19 cellular contexts compared by ENCODE assay signal in the genomic region with DNA sequence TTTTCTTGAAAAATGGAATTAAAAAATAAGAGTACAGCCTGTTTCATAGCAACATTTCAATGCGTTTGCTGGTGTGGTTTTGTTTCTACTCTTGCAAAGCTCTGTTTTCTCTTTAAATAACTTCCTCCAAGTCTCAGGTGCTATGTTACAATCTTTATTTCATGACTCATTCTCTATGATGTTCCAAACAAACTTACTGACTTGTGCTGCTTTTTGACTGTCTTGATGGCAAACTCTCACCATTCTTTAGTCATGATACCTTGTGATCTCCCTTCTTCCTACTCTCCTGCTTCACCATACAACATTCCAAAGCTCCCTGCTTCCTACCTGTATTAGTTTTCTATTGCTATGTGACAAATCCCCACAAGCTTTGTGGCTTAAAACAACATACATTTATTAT.
DNase-seq lines count a peak whose midpoint lies in the region; FAIRE-seq and TF ChIP-seq lines count a peak whose summit lies in the region.
"Had no signal": no experiment of that assay in that cellular context is flagged by ENCODE, and none has a peak within 500 bp of the region (broad histone marks: within the 10 kb centered on the region; RNA-seq: fewer than 3 reads in every experiment).

No MANE protein-coding gene starts in this region.

- WGBS in small intestine, 3 donors: 61 to 90% (median 82%) methylated on average over 1 of the region's 1 CpG

- no peaks in the 10 kb centered on the region for H3K9me3 ChIP-seq in small intestine (ENCODE audit: control insufficient read depth, low read depth)
- H3K9me3 ChIP-seq: HAP-1 had no signal

- H3K36me3 ChIP-seq in small intestine (ENCODE audit: control insufficient read depth in 2 of 2, insufficient read depth in 2 of 2, low read length in 2 of 2): no peaks in the 10 kb centered on the region
- H3K36me3 ChIP-seq: HAP-1 had no signal

- H3K4me1 ChIP-seq in small intestine (ENCODE audit: control insufficient read depth in 2 of 2, insufficient read depth in 1 of 2, low read depth in 1 of 2, low read length in 1 of 2): no peaks in the 10 kb centered on the region
- H3K4me1 ChIP-seq: HAP-1 had no signal

- TF ChIP-seq CTCF in RWPE1 (conservative IDR thresholded peaks at IDR 0.05; ENCODE audit: low read depth) (no peak), fibroblast of mammary gland (conservative IDR thresholded peaks at IDR 0.05; ENCODE audit: control insufficient read depth, insufficient read depth, low read depth, low read length) (no peak)

- FAIRE-seq in small intestine (lab: Jason Lieb, UNC): no peak
- FAIRE-seq: A204.1, G401.6, GM12891, GM19239 had no signal

- POLR2A ChIA-PET in RWPE1 (lab: Yijun Ruan, JAX; ENCODE audit: low non-redundant PET): no interaction called here

- CTCF ChIA-PET in RWPE1 (lab: Yijun Ruan, JAX): interaction anchor here (0.5 to 0.8 kb wide), 2 partner anchors 14 to 91 kb away, joined by 3 to 7 read pairs; no protein-coding TSS in a partner anchor

- no peak overlapping the region for H3K27ac ChIP-seq in RWPE1
- no peak overlapping the region for H3K27ac ChIP-seq in substantia nigra (ENCODE audit: low read depth, low read length, poor library complexity, severe bottlenecking)
- no peak overlapping the region for H3K27ac ChIP-seq in small intestine (ENCODE audit: low read depth in 1 of 2, low read length in 1 of 2)
- H3K27ac ChIP-seq: C4-2B had no signal

- peaks cover 0 to 3% of the 10 kb centered on the region in 2 donors for H3K27me3 ChIP-seq in small intestine (ENCODE audit: control insufficient read depth in 2 of 2, insufficient read depth in 2 of 2, low read length in 2 of 2)

- DNase-seq in A172 (ENCODE audit: low spot score) (peak; percentile 58), HPDE6-E6E7 (ENCODE audit: extremely low spot score) (peak; percentile 27), RWPE1 (ENCODE audit: low spot score) (peak; percentile 17), fibroblast of mammary gland (ENCODE audit: low read depth) (peak; percentile 51), substantia nigra (lab: John Stamatoyannopoulos, UW) (no peak), NCI-H748 treated with DMSO at 0.1 percent for 48 hours (lab: John Stamatoyannopoulos, UW) (no peak), small intestine (no peak)
- no peak for DNase-seq in stimulated activated CD4-positive, alpha-beta T cell treated with anti-CD3 and anti-CD28 coated beads, Interleukin-2, amount 100 ng/mL, for 48 hours
- DNase-seq: COR-L47, NCI-H146, NCI-H2081 treated with DMSO at 0.1 percent for 48 hours, NCI-H526, SHP77 had no signal

- no peak overlapping the region for H3K4me3 ChIP-seq in fibroblast of mammary gland (ENCODE audit: control insufficient read depth, low read depth, low read length)
- no peak overlapping the region for H3K4me3 ChIP-seq in small intestine (ENCODE audit: low read depth in 1 of 2, low read length in 2 of 2)
- H3K4me3 ChIP-seq: HAP-1 had no signal

Comparison
In these comparisons a context has a peak if more than half of its experiments do, and no peak if none do; other contexts are left out.
1. DNase-seq: peak in A172 (single experiment), HPDE6-E6E7 (single experiment), RWPE1 (single experiment) and fibroblast of mammary gland (single experiment); none in substantia nigra (0 of 49), NCI-H748 treated with DMSO at 0.1 percent for 48 hours (single experiment), stimulated activated CD4-positive, alpha-beta T cell treated with anti-CD3 and anti-CD28 coated beads, Interleukin-2, amount 100 ng/mL, for 48 hours (0 of 2) and small intestine (single experiment).